Comparison of ENCODE assay signal across 8 cellular contexts in the genomic region with DNA sequence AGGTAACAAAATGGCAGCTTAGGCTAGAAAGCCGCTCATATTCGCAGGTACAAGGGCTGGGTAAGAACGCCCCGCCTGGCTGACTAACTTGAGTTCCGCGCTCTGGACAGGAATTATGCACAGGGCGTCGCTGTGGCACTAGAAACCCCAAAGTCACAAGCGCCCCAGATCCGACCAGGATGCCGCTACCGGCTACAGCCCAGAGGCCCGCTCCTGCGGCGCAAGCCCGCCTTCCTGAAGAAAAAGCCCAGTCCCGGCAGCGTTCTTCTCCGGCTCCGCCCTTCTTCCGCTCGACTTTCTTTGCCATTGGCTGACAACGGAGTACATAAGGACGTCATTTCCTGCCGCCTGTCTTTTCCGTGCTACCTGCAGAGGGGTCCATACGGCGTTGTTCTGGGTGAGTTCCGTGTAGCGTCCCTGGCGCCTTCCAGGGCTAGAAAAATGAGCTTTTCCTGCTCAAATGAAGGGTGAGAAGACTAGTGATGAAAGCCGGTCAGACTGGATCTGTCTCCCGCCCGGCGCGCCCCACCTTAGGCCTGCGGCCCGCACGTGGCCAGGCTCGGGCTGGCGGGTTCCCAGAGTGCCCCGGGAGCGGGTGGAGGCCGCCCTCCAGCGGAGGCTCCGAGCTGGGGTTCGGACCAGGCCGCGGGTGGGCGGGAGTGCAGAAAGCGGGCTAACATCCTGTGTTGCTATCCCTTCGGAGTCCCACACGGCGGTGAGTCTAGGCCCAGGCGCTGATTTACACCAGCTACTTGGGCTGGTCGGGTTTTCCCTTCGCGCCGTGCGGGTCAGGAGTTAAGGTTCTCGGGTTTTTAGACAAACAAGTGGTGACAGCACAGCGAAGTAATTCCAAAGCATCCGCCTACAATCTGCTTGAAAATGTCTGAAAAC.
DNase-seq lines count a peak whose midpoint lies in the region; ATAC-seq lines count a peak whose summit lies in the region.

A gene (plus strand): TSS at position 353 of the 891 bp plus-strand sequence. CDS start 934 bp downstream, outside the sequence.

- H3K27ac Mint-ChIP-seq in central memory CD8-positive, alpha-beta T cell (ENCODE audit: low read depth), result peak within 1 kb of the TSS; percentile 92

- no peaks in the 10 kb centered on the region for H3K27me3 Mint-ChIP-seq in central memory CD8-positive, alpha-beta T cell

- no peaks in the 10 kb centered on the region for H3K9me3 Mint-ChIP-seq in central memory CD8-positive, alpha-beta T cell

- H3K36me3 Mint-ChIP-seq in central memory CD8-positive, alpha-beta T cell (ENCODE audit: insufficient read depth), result peaks cover 53% of the 10 kb centered on the region

- peak; percentile 92 for ATAC-seq in GM19035 (IDR thresholded peaks at IDR 0.05; ENCODE audit: unreplicated experiment)
- ATAC-seq in HG03354 (IDR thresholded peaks at IDR 0.05; ENCODE audit: poor library complexity, severe bottlenecking, unreplicated experiment), result peak; percentile 94
- peak; percentile 92 for ATAC-seq in central memory CD8-positive, alpha-beta T cell (replicated peaks; ENCODE audit: extremely low read depth, poor library complexity, severe bottlenecking)

- peak within 1 kb of the TSS; percentile 87 for H3K4me3 Mint-ChIP-seq in central memory CD8-positive, alpha-beta T cell

- peaks cover 51% of the 10 kb centered on the region for H3K4me1 Mint-ChIP-seq in central memory CD8-positive, alpha-beta T cell

- DNase-seq in AML-193 (lab: John Stamatoyannopoulos, UW), result peak; percentile 100
- peak; percentile 78 to 90 for DNase-seq in NCI-H446 (lab: John Stamatoyannopoulos, UW)
- peak; percentile 86 for DNase-seq in activated CD4-positive, CD25-positive, alpha-beta regulatory T cell treated with anti-CD3 and anti-CD28 coated beads, Interleukin-2, amount 50 U/mL, for 16 hours (ENCODE audit: low read depth, low spot score)
- DNase-seq in central memory CD8-positive, alpha-beta T cell (ENCODE audit: low spot score in 2 of 2), result peak; percentile 89 to 97
- DNase-seq in iris pigment epithelial cell (ENCODE audit: low read depth), result peak; percentile 97
- peak; percentile 90 for DNase-seq in stimulated activated CD4-positive, alpha-beta T cell treated with anti-CD3 and anti-CD28 coated beads, Interleukin-12 subunit alpha, Interleukin-12 subunit beta, amount 100 ng/mL, for 24 hours (ENCODE audit: low read depth in 2 of 2)

Comparison
In these comparisons a context has a peak if more than half of its experiments do, and no peak if none do; other contexts are left out.
1. Peak in every context shown above with its lines: DNase-seq and ATAC-seq.